In the genomic region with DNA sequence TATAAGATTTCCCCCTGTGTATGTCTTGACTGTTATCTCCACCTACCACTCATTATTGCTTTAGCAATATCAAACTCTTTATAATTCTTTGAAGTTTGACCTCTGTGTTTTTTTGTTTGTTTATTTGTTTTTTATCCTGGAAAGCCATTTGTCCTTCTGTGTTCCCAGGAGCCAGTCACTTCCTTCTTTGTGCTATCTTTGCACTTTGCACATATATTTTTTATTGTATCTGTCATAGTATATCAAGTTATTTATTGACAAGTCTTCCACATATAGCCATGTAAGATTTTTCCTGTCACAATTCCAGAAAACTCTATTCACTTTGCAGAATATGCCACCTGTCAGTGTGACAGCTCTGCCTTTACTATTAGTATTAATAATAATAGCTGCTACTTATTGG, we compare ENCODE assay signal across 27 cellular contexts.
"Had no signal": no experiment of that assay in that cellular context is flagged by ENCODE, and none has a peak within 500 bp of the region (broad histone marks: within the 10 kb centered on the region; RNA-seq: fewer than 3 reads in every experiment).

No MANE protein-coding gene starts in this region.

- H3K36me3 ChIP-seq: left lung, lower lobe of right lung, neural progenitor cell, neutrophil, right atrium auricular region, right lobe of liver, suprapubic skin, thoracic aorta, tibial artery, uterus had no signal

- H3K27me3 ChIP-seq: left lung, neural progenitor cell, neutrophil, right atrium auricular region, right lobe of liver, suprapubic skin, tibial artery, uterus had no signal

- H3K27ac ChIP-seq: left lung, lower lobe of right lung, neural progenitor cell, neutrophil, parathyroid adenoma, psoas muscle, right atrium auricular region, right lobe of liver, suprapubic skin, thoracic aorta, tibial artery, uterus had no signal

- H3K4me1 ChIP-seq: left lung, lower lobe of right lung, parathyroid adenoma, psoas muscle, right atrium auricular region, suprapubic skin, tibial artery, uterus had no signal

- H3K4me3 ChIP-seq: left lung, lower lobe of right lung, neural progenitor cell, psoas muscle, right atrium auricular region, right lobe of liver, suprapubic skin, thoracic aorta, tibial artery, uterus had no signal

- H3K9me3 ChIP-seq: left lung, lower lobe of right lung, neutrophil, psoas muscle, right atrium auricular region, right lobe of liver, suprapubic skin, thoracic aorta, tibial artery, uterus had no signal

- DNase-seq: hippocampal formation; kidney glomerular epithelial cell; left cardiac atrium; left lung; lower lobe of right lung; mammary epithelial cell; mesenchymal stem cell; naive B cell; natural killer cell; nephron progenitor cell; occipital lobe; psoas muscle; right lobe of liver; stimulated activated CD4-positive, alpha-beta T cell treated with anti-CD3 and anti-CD28 coated beads, Interleukin-12 subunit alpha, Interleukin-12 subunit beta, amount 100 ng/mL, for 4 hours; stimulated activated CD4-positive, alpha-beta T cell treated with anti-CD3 and anti-CD28 coated beads, Interleukin-15, amount 100 ng/mL, for 24 hours; stimulated activated CD4-positive, alpha-beta T cell treated with anti-CD3 and anti-CD28 coated beads, Interleukin-2, amount 100 ng/mL, for 24 hours; stimulated activated CD4-positive, alpha-beta T cell treated with anti-CD3 and anti-CD28 coated beads, Interleukin-4, amount 100 ng/mL, for 1 hour; stimulated activated naive CD4-positive, alpha-beta T cell; tibial artery; uterus had no signal

- ATAC-seq: left cardiac atrium, left lung, lower lobe of right lung, natural killer cell, psoas muscle, right lobe of liver had no signal

- FAIRE-seq: keratinocyte had no signal
